In genomic region chr9:125893277-125893676, GRCh38 we compare ENCODE assay signal across 20 cellular contexts.
"Had no signal": no experiment of that assay in that cellular context is flagged by ENCODE, and none has a peak within 500 bp of the region (broad histone marks: within the 10 kb centered on the region; RNA-seq: fewer than 3 reads in every experiment).

No MANE protein-coding gene starts in this region.

- H3K36me3 ChIP-seq: esophagus muscularis mucosa, left ventricle myocardium inferior, lower lobe of right lung, spleen, tibial artery, upper lobe of right lung, vagina had no signal

- ATAC-seq: effector memory CD8-positive, alpha-beta T cell; left cardiac atrium; lower lobe of right lung; natural killer cell treated with Interleukin-12 subunit alpha and Interleukin-12 subunit beta and Interleukin-15 and Interleukin-18, amount 100 ng/mL, for 72 hours; psoas muscle; sciatic nerve; stimulated activated memory B cell treated with anti-CD40 and anti-IgM and Interleukin-4, amounts not matched to agents 10 μg/mL and 1 μg/mL and 100 μg/mL, for 72 hours; upper lobe of right lung had no signal

- H3K9me3 ChIP-seq: esophagus muscularis mucosa, left ventricle myocardium inferior, lower lobe of right lung, psoas muscle, spleen, tibial artery, upper lobe of right lung, vagina had no signal

- H3K4me1 ChIP-seq: psoas muscle had no signal

- H3K4me3 ChIP-seq: esophagus muscularis mucosa, left ventricle myocardium inferior, lower lobe of right lung, psoas muscle, spleen, tibial artery, upper lobe of right lung, vagina had no signal

- H3K27me3 ChIP-seq: esophagus muscularis mucosa, tibial artery, upper lobe of right lung, vagina had no signal

- DNase-seq: effector memory CD8-positive, alpha-beta T cell; kidney; left cardiac atrium; left ventricle myocardium inferior; lower lobe of right lung; midbrain; psoas muscle; retina; spleen; stimulated activated CD4-positive, alpha-beta T cell treated with anti-CD3 and anti-CD28 coated beads, Interleukin-15, amount 100 ng/mL, for 24 hours; stimulated activated CD4-positive, alpha-beta T cell treated with anti-CD3 and anti-CD28 coated beads, Interleukin-1b, Interleukin-23, amount 100 ng/mL, for 48 hours; stimulated activated CD4-positive, alpha-beta T cell treated with anti-CD3 and anti-CD28 coated beads, Interleukin-4, amount 100 ng/mL, for 24 hours; tibial artery; upper lobe of right lung had no signal

- H3K27ac ChIP-seq: epithelial cell of prostate, esophagus muscularis mucosa, left ventricle myocardium inferior, lower lobe of right lung, psoas muscle, spleen, tibial artery, upper lobe of right lung, vagina had no signal
